ENCODE assay signal across 21 cellular contexts in the genomic region with DNA sequence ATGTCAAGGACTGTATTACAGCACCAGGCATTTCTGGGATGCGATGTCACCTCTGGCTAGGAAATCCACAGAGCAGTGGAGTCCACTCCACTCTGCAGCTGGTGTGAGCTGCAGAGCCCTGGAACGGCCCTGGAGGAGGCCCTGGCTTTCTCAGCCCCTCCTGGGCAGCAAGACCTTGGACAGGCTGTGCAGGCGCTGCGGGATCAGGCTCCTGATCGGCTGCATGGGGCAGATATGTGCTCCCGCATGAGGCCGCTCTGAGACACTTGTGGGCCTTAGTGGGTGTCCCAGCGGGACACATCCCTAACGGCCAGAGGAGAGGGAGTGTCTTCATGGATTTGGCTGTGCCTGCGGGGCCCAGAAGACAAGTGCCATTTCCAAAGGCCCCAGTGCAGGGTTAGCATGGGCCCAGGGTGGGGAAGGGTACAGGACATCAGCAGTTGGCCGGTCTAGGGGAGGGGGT. TPM values are rescaled to one million over a fixed set of nuclear protein-coding genes. Genes with fewer than 3 reads are reported as not detected.
A peak's percentile ranks its signal among the peaks of the same experiment; 100 is the strongest.
DNase-seq lines count a peak whose midpoint lies in the region; ATAC-seq and TF ChIP-seq lines count a peak whose summit lies in the region.
"Had no signal": no experiment of that assay in that cellular context is flagged by ENCODE, and none has a peak within 500 bp of the region (broad histone marks: within the 10 kb centered on the region; RNA-seq: fewer than 3 reads in every experiment).

No MANE protein-coding gene starts in this region.

- TF ChIP-seq CTCF in right atrium auricular region (IDR thresholded peaks at IDR 0.05) (no peak), spleen (IDR thresholded peaks at IDR 0.05 in 8 of 11, conservative IDR thresholded peaks at IDR 0.05 in 3 of 11) (no peak)

- peaks cover 0 to 6% of the 10 kb centered on the region in 2 donors for H3K9me3 ChIP-seq in right atrium auricular region
- peaks cover 9% of the 10 kb centered on the region for H3K9me3 ChIP-seq in adipocyte (ENCODE audit: control insufficient read depth, low read length)
- no peaks in the 10 kb centered on the region for H3K9me3 ChIP-seq in spleen

- H3K27me3 ChIP-seq in right atrium auricular region (no peaks in the 10 kb centered on the region), adipocyte (replicated peaks; ENCODE audit: control insufficient read depth, insufficient read depth, low read length) (peaks cover 17% of the 10 kb centered on the region), spleen (replicated peaks in 1 of 7) (peaks cover 0 to 20% (median 3%) of the 10 kb centered on the region in 7 donors)

- DNase-seq in cardiac septum (ENCODE audit: low spot score) (peak; percentile 24), right atrium auricular region (ENCODE audit: low spot score) (no peak), adipocyte (ENCODE audit: low read depth) (peak; percentile 33), hepatic stellate cell (ENCODE audit: low spot score) (peak; percentile 39), spleen (peak; percentile 54), substantia nigra (lab: John Stamatoyannopoulos, UW) (no peak), iPS-NIHi11 (ENCODE audit: low spot score) (no peak)
- DNase-seq: activated CD4-positive, alpha-beta memory T cell treated with anti-CD3 and anti-CD28 coated beads, Interleukin-2, amount 10 ng/mL, durations not matched to agents 7 days and 5 days; activated T-cell treated with anti-CD3 and anti-CD28 coated beads, Interleukin-2, amount 50 U/mL, for 24 hours; amygdala; cerebellar nuclear complex; EL; immature natural killer cell; NCI-H1417; NCI-H345; SHP77; T-helper 1 cell had no signal

- no peaks in the 10 kb centered on the region for H3K4me1 ChIP-seq in right atrium auricular region
- no peaks in the 10 kb centered on the region for H3K4me1 ChIP-seq in adipocyte (ENCODE audit: control insufficient read depth, insufficient read depth, low read length)
- peaks cover 0 to 8% (median 3%) of the 10 kb centered on the region in 6 donors for H3K4me1 ChIP-seq in spleen

- intact Hi-C loops in cardiac septum (cut with DNase I) (no loop called here), spleen (cut with DNase I; ENCODE audit: low total_unique reads) (no loop called here)

- 79 to 91% (median 87%) methylated on average over 3 to 11 of the region's 11 CpGs for WGBS in spleen, 5 donors

- TF ChIP-seq POLR2A in spleen (IDR thresholded peaks at IDR 0.05), result no peak

- H3K9ac ChIP-seq in adipocyte (ENCODE audit: low read length), result no peak overlapping the region

- no peak overlapping the region for H3K4me3 ChIP-seq in right atrium auricular region
- no peak overlapping the region for H3K4me3 ChIP-seq in adipocyte (ENCODE audit: low read length)
- no peak overlapping the region for H3K4me3 ChIP-seq in spleen

- ATAC-seq in HG02970 (IDR thresholded peaks at IDR 0.05; ENCODE audit: low FRiP score, unreplicated experiment), result no peak

- H3K36me3 ChIP-seq in right atrium auricular region (no peaks in the 10 kb centered on the region), adipocyte (ENCODE audit: control insufficient read depth, insufficient read depth, low read length, severe bottlenecking) (no peaks in the 10 kb centered on the region), spleen (no peaks in the 10 kb centered on the region)

- H3K27ac ChIP-seq in right atrium auricular region (no peak overlapping the region), spleen (no peak overlapping the region), substantia nigra (ENCODE audit: low read depth, low read length, poor library complexity, severe bottlenecking) (no peak overlapping the region)
- H3K27ac ChIP-seq: VCaP had no signal

RNA-seq across cellular contexts. Expression of gene DNMT3L, which starts 6.1 kb away (rescaled TPM):
- total RNA-seq in cardiac septum, result not detected
- total RNA-seq in right atrium auricular region, result not detected
- not detected for total RNA-seq in spleen
- polyA plus RNA-seq in spleen, result not detected
- total RNA-seq: activated CD4-positive, alpha-beta memory T cell treated with anti-CD3 and anti-CD28 coated beads, Interleukin-2, amount 10 ng/mL, durations not matched to agents 7 days and 5 days; LHCN-M2 had no signal
- polyA plus RNA-seq: AG04450, immature natural killer cell had no signal

RNA-seq across cellular contexts. Expression of gene ICOSLG, which starts 14.8 kb away (rescaled TPM):
- total RNA-seq in cardiac septum, result 1.5 TPM
- total RNA-seq in right atrium auricular region, result 1 to 10 TPM; 1.0 to 1.1 TPM
- total RNA-seq in spleen, result 10 to 100 TPM in 2 of 7 donors, 1 to 10 TPM in 5; 4.4 to 17.5 (median 8.5) TPM
- polyA plus RNA-seq in spleen, result 1 to 10 TPM; 1.9 to 6.6 (median 3.7) TPM
- polyA plus RNA-seq: AG04450, immature natural killer cell had no signal

RNA-seq across cellular contexts. Expression of gene AIRE, which starts 30.1 kb away (rescaled TPM):
- total RNA-seq in cardiac septum (0.11 TPM), right atrium auricular region (not detected), spleen (under 1 TPM in 2 of 7 donors, not detected in 5; 0.10 to 0.16 TPM)
- polyA plus RNA-seq in spleen, result under 1 TPM in 2 of 3 donors, not detected in 1; 0.08 to 0.11 TPM
- total RNA-seq: LHCN-M2 had no signal
- polyA plus RNA-seq: AG04450, immature natural killer cell had no signal

RNA-seq across cellular contexts. Expression of gene PFKL, which starts 44.3 kb away (rescaled TPM):
- total RNA-seq in cardiac septum (60.3 TPM), right atrium auricular region (10 to 100 TPM; 28.0 to 45.7 TPM), spleen (100 to 1,000 TPM in 5 of 7 donors, 10 to 100 TPM in 2; 88.1 to 145 (median 126) TPM)
- polyA plus RNA-seq in spleen, result 100 to 1,000 TPM in 1 of 3 donors, 10 to 100 TPM in 2; 65.9 to 113 (median 84.4) TPM

Comparison
In these comparisons a context has a peak if more than half of its experiments do, and no peak if none do; other contexts are left out.
1. DNase-seq: peak in cardiac septum (single experiment), adipocyte (single experiment), hepatic stellate cell (single experiment) and spleen (single experiment); none in right atrium auricular region (single experiment), substantia nigra (0 of 49) and iPS-NIHi11 (single experiment).